Comparison of ENCODE assay signal across 21 cellular contexts in the genomic region with DNA sequence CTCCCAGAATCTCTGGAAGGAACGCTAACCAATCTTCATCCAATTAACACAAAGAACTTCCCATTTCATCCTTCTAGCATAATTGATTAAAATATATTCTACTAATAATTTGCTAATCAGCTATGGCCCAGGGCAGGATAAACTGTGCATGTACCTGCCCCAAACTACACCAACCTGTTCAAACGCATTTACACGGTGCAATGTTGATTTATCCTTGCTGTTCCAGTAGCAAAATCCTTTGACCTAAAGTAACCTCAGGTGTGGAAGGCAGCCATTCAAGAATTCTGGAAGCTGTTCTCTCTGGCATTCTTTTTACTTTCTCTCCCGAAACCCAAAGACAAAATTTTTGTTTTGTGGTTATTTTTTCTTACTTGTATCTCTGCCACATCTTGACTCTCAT.
"Had no signal": no experiment of that assay in that cellular context is flagged by ENCODE, and none has a peak within 500 bp of the region (broad histone marks: within the 10 kb centered on the region; RNA-seq: fewer than 3 reads in every experiment).

No MANE protein-coding gene starts in this region.

- H3K4me3 ChIP-seq: K562, SJSA1, SK-N-MC had no signal

- FAIRE-seq: K562 had no signal

- H3K36me3 ChIP-seq: SJSA1 had no signal

- ATAC-seq: K562 had no signal

- DNase-seq: Kasumi-1, NCI-H1048, NCI-H1105, NCI-H1417, NCI-H1436 treated with DMSO at 0.1 percent for 48 hours, NCI-H1694 treated with DMSO at 0.1 percent for 48 hours, NCI-H1930, NCI-H2081, NCI-H2107, NCI-H2227 treated with DMSO at 0.1 percent for 48 hours, NCI-H446, NCI-H510A, NCI-H524 treated with DMSO at 0.1 percent for 48 hours, NCI-H69, NCI-H774, Right ventricle myocardium superior, RPMI8226, SIG-M5 had no signal

- H3K27me3 ChIP-seq: SJSA1 had no signal
